Comparison of ENCODE assay signal across 2 cellular contexts in the genomic region with DNA sequence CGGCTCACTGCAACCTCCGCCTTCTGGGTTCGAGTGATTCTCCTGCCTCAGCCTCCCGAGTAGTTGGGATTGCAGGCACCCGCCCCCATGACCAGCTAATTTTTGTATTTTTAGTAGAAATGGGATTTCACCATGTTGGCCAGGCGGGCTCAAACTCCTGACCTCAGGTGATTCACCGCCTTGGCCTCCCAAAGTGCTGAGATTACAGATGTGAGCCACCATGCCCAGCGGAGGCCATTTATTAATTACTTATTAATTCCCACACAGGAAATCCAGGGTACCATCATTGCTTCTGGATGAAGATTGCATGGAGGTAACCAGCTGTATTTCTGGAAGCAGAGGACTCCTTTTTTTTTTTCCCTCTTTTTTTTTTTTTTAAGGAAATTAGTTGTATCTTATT.
TF ChIP-seq lines count a peak whose summit lies in the region.

No MANE protein-coding gene starts in this region.

TF ChIP-seq in A549, 52 proteins besides CTCF, POLR2A, EP300 and RAD21:
- TF ChIP-seq FOXS1 (CRISPR knock-in tag; IDR thresholded peaks at IDR 0.05) (no peak), HDAC2 (IDR thresholded peaks at IDR 0.05) (no peak), ESRRA (IDR thresholded peaks at IDR 0.05; ENCODE audit: borderline replicate concordance, low read length) (no peak), NPAS2 (CRISPR knock-in tag; IDR thresholded peaks at IDR 0.05; ENCODE audit: borderline replicate concordance) (no peak), TP53 (CRISPR knock-in tag; IDR thresholded peaks at IDR 0.05) (no peak), CHD2 (IDR thresholded peaks at IDR 0.05; ENCODE audit: low read length, partially characterized antibody) (no peak), NFE2L2 (conservative IDR thresholded peaks at IDR 0.05; ENCODE audit: low read length) (no peak), TFCP2L1 (CRISPR knock-in tag; IDR thresholded peaks at IDR 0.05) (no peak), PBX3 (IDR thresholded peaks at IDR 0.05) (no peak), RCOR1 (IDR thresholded peaks at IDR 0.05; ENCODE audit: low read depth, low read length) (no peak), FOSL2 (IDR thresholded peaks at IDR 0.05) (no peak), FOSL2 (CRISPR knock-in tag; IDR thresholded peaks at IDR 0.05) (no peak), EHF (CRISPR knock-in tag; IDR thresholded peaks at IDR 0.05) (no peak), PHF8 (IDR thresholded peaks at IDR 0.05; ENCODE audit: borderline replicate concordance, low read depth) (no peak), CBX2 (IDR thresholded peaks at IDR 0.05; ENCODE audit: borderline replicate concordance, low read depth) (no peak), ZFP36 (IDR thresholded peaks at IDR 0.05; ENCODE audit: borderline replicate concordance, partially characterized antibody) (no peak), POLR2AphosphoS2 (conservative IDR thresholded peaks at IDR 0.05; ENCODE audit: low read length) (no peak)
- TF ChIP-seq, protein P1, sequence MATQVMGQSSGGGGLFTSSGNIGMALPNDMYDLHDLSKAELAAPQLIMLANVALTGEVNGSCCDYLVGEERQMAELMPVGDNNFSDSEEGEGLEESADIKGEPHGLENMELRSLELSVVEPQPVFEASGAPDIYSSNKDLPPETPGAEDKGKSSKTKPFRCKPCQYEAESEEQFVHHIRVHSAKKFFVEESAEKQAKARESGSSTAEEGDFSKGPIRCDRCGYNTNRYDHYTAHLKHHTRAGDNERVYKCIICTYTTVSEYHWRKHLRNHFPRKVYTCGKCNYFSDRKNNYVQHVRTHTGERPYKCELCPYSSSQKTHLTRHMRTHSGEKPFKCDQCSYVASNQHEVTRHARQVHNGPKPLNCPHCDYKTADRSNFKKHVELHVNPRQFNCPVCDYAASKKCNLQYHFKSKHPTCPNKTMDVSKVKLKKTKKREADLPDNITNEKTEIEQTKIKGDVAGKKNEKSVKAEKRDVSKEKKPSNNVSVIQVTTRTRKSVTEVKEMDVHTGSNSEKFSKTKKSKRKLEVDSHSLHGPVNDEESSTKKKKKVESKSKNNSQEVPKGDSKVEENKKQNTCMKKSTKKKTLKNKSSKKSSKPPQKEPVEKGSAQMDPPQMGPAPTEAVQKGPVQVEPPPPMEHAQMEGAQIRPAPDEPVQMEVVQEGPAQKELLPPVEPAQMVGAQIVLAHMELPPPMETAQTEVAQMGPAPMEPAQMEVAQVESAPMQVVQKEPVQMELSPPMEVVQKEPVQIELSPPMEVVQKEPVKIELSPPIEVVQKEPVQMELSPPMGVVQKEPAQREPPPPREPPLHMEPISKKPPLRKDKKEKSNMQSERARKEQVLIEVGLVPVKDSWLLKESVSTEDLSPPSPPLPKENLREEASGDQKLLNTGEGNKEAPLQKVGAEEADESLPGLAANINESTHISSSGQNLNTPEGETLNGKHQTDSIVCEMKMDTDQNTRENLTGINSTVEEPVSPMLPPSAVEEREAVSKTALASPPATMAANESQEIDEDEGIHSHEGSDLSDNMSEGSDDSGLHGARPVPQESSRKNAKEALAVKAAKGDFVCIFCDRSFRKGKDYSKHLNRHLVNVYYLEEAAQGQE (IDR thresholded peaks at IDR 0.05): no peak
- TF ChIP-seq, protein P2, sequence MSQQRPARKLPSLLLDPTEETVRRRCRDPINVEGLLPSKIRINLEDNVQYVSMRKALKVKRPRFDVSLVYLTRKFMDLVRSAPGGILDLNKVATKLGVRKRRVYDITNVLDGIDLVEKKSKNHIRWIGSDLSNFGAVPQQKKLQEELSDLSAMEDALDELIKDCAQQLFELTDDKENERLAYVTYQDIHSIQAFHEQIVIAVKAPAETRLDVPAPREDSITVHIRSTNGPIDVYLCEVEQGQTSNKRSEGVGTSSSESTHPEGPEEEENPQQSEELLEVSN (IDR thresholded peaks at IDR 0.05; ENCODE audit: borderline replicate concordance, low read depth): no peak

TF ChIP-seq in K562, 482 proteins besides CTCF, POLR2A, EP300 and RAD21:
- TF ChIP-seq DACH1 (IDR thresholded peaks at IDR 0.05; ENCODE audit: partially characterized antibody): peak; percentile 25
- TF ChIP-seq NR2F6 (CRISPR knock-in tag; IDR thresholded peaks at IDR 0.05): no peak
